In genomic region chr11:61817471-61818202, GRCh38 we compare ENCODE assay signal across 1 cellular context.
TF ChIP-seq lines count a peak whose summit lies in the region.

No MANE protein-coding gene starts in this region.

TF ChIP-seq in HCT116, 20 proteins besides CTCF, POLR2A, EP300 and RAD21 (continued from another document):
- no peak for TF ChIP-seq MAX (IDR thresholded peaks at IDR 0.05)
- no peak for TF ChIP-seq FOSL1 (IDR thresholded peaks at IDR 0.05; ENCODE audit: low read depth)
